8 cellular contexts compared by ENCODE assay signal in the genomic region with DNA sequence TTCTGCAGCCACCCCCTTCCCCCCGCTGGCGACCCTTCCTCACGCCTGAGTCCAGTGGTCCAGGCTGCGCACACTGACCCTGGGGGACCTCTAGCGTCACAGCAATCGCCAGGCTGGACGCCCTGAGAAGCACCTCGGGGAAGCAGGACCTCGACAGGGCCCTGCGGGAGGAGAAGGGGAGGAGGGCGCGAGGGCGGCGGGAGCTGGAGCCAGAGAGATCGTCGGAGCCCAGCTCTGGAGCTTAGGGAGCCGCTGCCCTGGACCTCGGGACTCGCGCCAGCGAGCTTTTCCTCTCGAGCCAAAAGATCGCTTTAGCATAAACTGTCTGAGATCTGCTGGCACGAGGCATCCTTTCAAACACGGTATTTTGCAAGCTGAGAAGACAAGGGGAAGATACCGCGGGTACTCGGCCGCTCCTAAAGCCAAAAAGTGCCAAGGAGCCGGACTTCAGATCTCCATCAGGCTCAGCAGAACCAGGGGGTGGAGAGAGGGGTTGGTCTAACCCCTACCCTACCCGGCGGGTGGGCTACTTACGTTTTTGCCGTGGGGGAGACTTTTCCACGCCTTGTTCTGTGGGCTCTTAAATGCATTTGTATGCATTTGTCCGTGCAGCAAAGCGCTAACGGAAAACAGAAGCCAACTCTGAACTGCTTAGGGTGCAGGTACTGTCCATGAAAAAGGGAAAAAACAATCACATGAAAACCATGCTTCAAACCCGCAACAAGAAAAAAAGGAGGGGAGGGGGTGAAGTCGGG. TPM values are rescaled to one million over a fixed set of nuclear protein-coding genes. Genes with fewer than 3 reads are reported as not detected.
A peak's percentile ranks its signal among the peaks of the same experiment; 100 is the strongest.
DNase-seq lines count a peak whose midpoint lies in the region; ATAC-seq, FAIRE-seq and TF ChIP-seq lines count a peak whose summit lies in the region.

No MANE protein-coding gene starts in this region.

- H3K27ac ChIP-seq in astrocyte (ENCODE audit: low read depth, low read length) (no peak overlapping the region), iPS-20b (ENCODE audit: low read length) (no peak overlapping the region), spleen (peak overlapping the region in 1 of 8 donors; percentile 31)
- no peak overlapping the region for H3K27ac ChIP-seq in effector memory CD4-positive, alpha-beta T cell (ENCODE audit: insufficient read depth, low read length, poor library complexity, severe bottlenecking)

- peak overlapping the region; percentile 24 for H3K4me3 Mint-ChIP-seq in activated CD4-positive, alpha-beta T cell treated with anti-CD3 and anti-CD28 coated beads, Interleukin-2, amount 10 ng/mL, durations not matched to agents 24 days and 14 days
- peak overlapping the region; percentile 72 for H3K4me3 Mint-ChIP-seq in astrocyte (ENCODE audit: unreplicated experiment)

- FAIRE-seq in astrocyte (lab: Jason Lieb, UNC) = no peak

- no peaks in the 10 kb centered on the region for H3K79me2 ChIP-seq in astrocyte (ENCODE audit: insufficient read depth, low read length)

- H3K9ac ChIP-seq in astrocyte (ENCODE audit: low read length) = peak overlapping the region; percentile 72
- peak overlapping the region; percentile 45; the same call in 1 of the 2 replicates for H3K9ac ChIP-seq in iPS-20b (ENCODE audit: low read depth, low read length)

- peaks cover 38% of the 10 kb centered on the region for H3K27me3 Mint-ChIP-seq in activated CD4-positive, alpha-beta T cell treated with anti-CD3 and anti-CD28 coated beads, Interleukin-2, amount 10 ng/mL, durations not matched to agents 24 days and 14 days
- no peaks in the 10 kb centered on the region for H3K27me3 Mint-ChIP-seq in astrocyte (ENCODE audit: low read depth, unreplicated experiment)

- ATAC-seq in GM21423 (IDR thresholded peaks at IDR 0.05; ENCODE audit: unreplicated experiment) (no peak), GM21447 (IDR thresholded peaks at IDR 0.05; ENCODE audit: unreplicated experiment) (no peak)

- no peak overlapping the region for H3K27ac Mint-ChIP-seq in activated CD4-positive, alpha-beta T cell treated with anti-CD3 and anti-CD28 coated beads, Interleukin-2, amount 10 ng/mL, durations not matched to agents 24 days and 14 days
- peak overlapping the region; percentile 54 for H3K27ac Mint-ChIP-seq in astrocyte (ENCODE audit: unreplicated experiment)

- H3K9me3 ChIP-seq in astrocyte (ENCODE audit: insufficient read depth, low read depth, low read length) (no peaks in the 10 kb centered on the region), iPS-20b (ENCODE audit: insufficient read depth, low read depth, low read length) (no peaks in the 10 kb centered on the region), spleen (no peaks in the 10 kb centered on the region)
- H3K9me3 ChIP-seq in effector memory CD4-positive, alpha-beta T cell (ENCODE audit: control insufficient read depth, low read length) = no peaks in the 10 kb centered on the region

- no peaks in the 10 kb centered on the region for H4K20me1 ChIP-seq in astrocyte (ENCODE audit: insufficient read depth, low read length)

- peak overlapping the region; percentile 89 for H3K4me2 ChIP-seq in astrocyte (ENCODE audit: low read length)

- WGBS in spleen, 5 donors = 1 to 2% (median 2%) methylated on average over 24 to 40 of the region's 40 CpGs

- TF ChIP-seq POLR2A in spleen (IDR thresholded peaks at IDR 0.05) = no peak

- H3K9me3 Mint-ChIP-seq in activated CD4-positive, alpha-beta T cell treated with anti-CD3 and anti-CD28 coated beads, Interleukin-2, amount 10 ng/mL, durations not matched to agents 24 days and 14 days = no peaks in the 10 kb centered on the region
- H3K9me3 Mint-ChIP-seq in astrocyte (ENCODE audit: unreplicated experiment) = no peaks in the 10 kb centered on the region

- no peaks in the 10 kb centered on the region for H3K36me3 Mint-ChIP-seq in activated CD4-positive, alpha-beta T cell treated with anti-CD3 and anti-CD28 coated beads, Interleukin-2, amount 10 ng/mL, durations not matched to agents 24 days and 14 days (ENCODE audit: low read depth)
- H3K36me3 Mint-ChIP-seq in astrocyte (ENCODE audit: low read depth, unreplicated experiment) = peaks cover 3% of the 10 kb centered on the region

- H3K36me3 ChIP-seq in astrocyte (ENCODE audit: insufficient read depth, low read length) = no peaks in the 10 kb centered on the region
- no peaks in the 10 kb centered on the region for H3K36me3 ChIP-seq in iPS-20b (ENCODE audit: insufficient read depth, low read depth, low read length)
- no peaks in the 10 kb centered on the region for H3K36me3 ChIP-seq in spleen
- no peaks in the 10 kb centered on the region for H3K36me3 ChIP-seq in effector memory CD4-positive, alpha-beta T cell (ENCODE audit: control insufficient read depth, insufficient read depth, low read length)

- H2AFZ ChIP-seq in astrocyte (ENCODE audit: low read depth, low read length) = peak overlapping the region; percentile 85

- intact Hi-C loops in activated CD4-positive, alpha-beta T cell treated with anti-CD3 and anti-CD28 coated beads, Interleukin-2, amount 10 ng/mL, durations not matched to agents 24 days and 14 days (cut with micrococcal nuclease) = no loop called here
- intact Hi-C loops in spleen (cut with DNase I; ENCODE audit: low total_unique reads) = no loop called here

- peak overlapping the region; percentile 57 for H3K4me3 ChIP-seq in astrocyte (ENCODE audit: insufficient read depth, low read depth, low read length)
- H3K4me3 ChIP-seq in iPS-20b (ENCODE audit: low read length) = peak overlapping the region; percentile 72
- H3K4me3 ChIP-seq in spleen = peak overlapping the region; percentile 6 to 58 (median 29)
- no peak overlapping the region for H3K4me3 ChIP-seq in effector memory CD4-positive, alpha-beta T cell (ENCODE audit: insufficient read depth, low read depth, low read length, poor library complexity, severe bottlenecking)

- no peak for TF ChIP-seq CTCF in astrocyte (IDR thresholded peaks at IDR 0.05; ENCODE audit: insufficient read depth, low read depth, low read length)
- TF ChIP-seq CTCF in spleen (IDR thresholded peaks at IDR 0.05 in 8 of 11, conservative IDR thresholded peaks at IDR 0.05 in 3 of 11) = no peak

- H3K4me1 ChIP-seq in astrocyte (ENCODE audit: insufficient read depth, low read length) = peaks cover 28% of the 10 kb centered on the region
- no peaks in the 10 kb centered on the region for H3K4me1 ChIP-seq in iPS-20b (ENCODE audit: insufficient read depth, low read length)
- H3K4me1 ChIP-seq in spleen = peaks cover 6 to 28% (median 21%) of the 10 kb centered on the region in 6 donors
- H3K4me1 ChIP-seq in effector memory CD4-positive, alpha-beta T cell (ENCODE audit: control insufficient read depth, insufficient read depth, low read length, poor library complexity, severe bottlenecking) = no peaks in the 10 kb centered on the region

- no peaks in the 10 kb centered on the region for H3K27me3 ChIP-seq in astrocyte (ENCODE audit: insufficient read depth, low read length)
- peaks cover 69% of the 10 kb centered on the region for H3K27me3 ChIP-seq in iPS-20b (ENCODE audit: insufficient read depth, low read length)
- peaks cover 0 to 48% (median 32%) of the 10 kb centered on the region in 7 donors for H3K27me3 ChIP-seq in spleen (replicated peaks in 1 of 7)
- H3K27me3 ChIP-seq in effector memory CD4-positive, alpha-beta T cell (replicated peaks; ENCODE audit: control insufficient read depth, insufficient read depth, low read length, poor library complexity, severe bottlenecking) = peaks cover 3% of the 10 kb centered on the region

- peaks cover 3% of the 10 kb centered on the region for H3K4me1 Mint-ChIP-seq in activated CD4-positive, alpha-beta T cell treated with anti-CD3 and anti-CD28 coated beads, Interleukin-2, amount 10 ng/mL, durations not matched to agents 24 days and 14 days
- H3K4me1 Mint-ChIP-seq in astrocyte (ENCODE audit: low read depth, unreplicated experiment) = peaks cover 17% of the 10 kb centered on the region

- DNase-seq in activated CD4-positive, alpha-beta T cell treated with anti-CD3 and anti-CD28 coated beads, Interleukin-2, amount 10 ng/mL, durations not matched to agents 24 days and 14 days = peak; percentile 50
- DNase-seq in activated CD4-positive, alpha-beta T cell treated with anti-CD3 and anti-CD28 coated beads, Interleukin-2, amount 50 U/mL, for 48 hours = no peak
- peak; percentile 21 for DNase-seq in astrocyte (ENCODE audit: low read depth)
- DNase-seq in spleen = peak; percentile 75
- DNase-seq in effector memory CD4-positive, alpha-beta T cell = no peak

RNA-seq across cellular contexts. Expression of gene COL24A1, which starts 0.6 kb away (rescaled TPM):
- 0.02 TPM in 1 of 2 replicates, not detected in the other for total RNA-seq in activated CD4-positive, alpha-beta T cell treated with anti-CD3 and anti-CD28 coated beads, Interleukin-2, amount 10 ng/mL, durations not matched to agents 24 days and 14 days
- 2.6 and 5.6 TPM in 2 replicates for total RNA-seq in astrocyte
- 1 to 10 TPM in 1 of 7 donors, under 1 TPM in 6; 0.30 to 1.1 (median 0.77) TPM for total RNA-seq in spleen
- under 1 TPM; 0.06 to 0.13 (median 0.06) TPM for polyA plus RNA-seq in spleen

Comparison
In these comparisons a context has a peak if more than half of its experiments do, and no peak if none do; other contexts are left out.
1. DNase-seq: peak in activated CD4-positive, alpha-beta T cell treated with anti-CD3 and anti-CD28 coated beads, Interleukin-2, amount 10 ng/mL, durations not matched to agents 24 days and 14 days (single experiment), astrocyte (single experiment) and spleen (single experiment); none in activated CD4-positive, alpha-beta T cell treated with anti-CD3 and anti-CD28 coated beads, Interleukin-2, amount 50 U/mL, for 48 hours (0 of 2) and effector memory CD4-positive, alpha-beta T cell (0 of 3).